ENCODE assay signal across 1 cellular context in the genomic region with DNA sequence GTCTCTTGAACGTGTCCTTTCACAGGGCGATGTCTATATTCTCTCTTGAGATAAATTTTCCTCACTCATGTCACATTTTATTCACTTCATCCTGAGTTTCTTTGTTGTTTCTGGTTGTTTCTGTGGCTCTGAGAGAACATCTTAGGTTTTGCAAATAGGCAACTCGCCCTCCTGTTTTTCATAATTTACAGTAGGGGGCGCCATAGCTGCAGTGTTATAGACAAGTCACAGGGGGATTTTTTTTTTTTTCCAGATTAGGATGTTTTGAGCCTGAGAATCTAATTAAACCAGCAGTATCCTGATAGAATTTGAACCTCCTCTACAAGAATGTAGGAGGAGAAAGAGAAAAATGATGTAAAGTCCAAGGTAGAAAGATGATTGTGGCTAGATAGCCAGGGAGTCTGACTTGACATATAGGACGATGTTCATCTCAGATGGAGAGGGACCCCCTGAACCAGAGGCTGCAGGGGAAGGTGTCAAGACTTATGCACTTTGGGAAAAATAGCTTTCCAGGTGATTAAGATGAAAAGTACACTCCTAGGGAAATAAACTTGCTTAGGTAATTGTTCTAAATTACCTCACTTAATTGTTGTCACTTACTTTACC.
TF ChIP-seq lines count a peak whose summit lies in the region.

No MANE protein-coding gene starts in this region.

TF ChIP-seq in WTC11, 78 proteins besides CTCF, POLR2A, EP300 and RAD21 (continued from another document):
- TF ChIP-seq, protein P1, sequence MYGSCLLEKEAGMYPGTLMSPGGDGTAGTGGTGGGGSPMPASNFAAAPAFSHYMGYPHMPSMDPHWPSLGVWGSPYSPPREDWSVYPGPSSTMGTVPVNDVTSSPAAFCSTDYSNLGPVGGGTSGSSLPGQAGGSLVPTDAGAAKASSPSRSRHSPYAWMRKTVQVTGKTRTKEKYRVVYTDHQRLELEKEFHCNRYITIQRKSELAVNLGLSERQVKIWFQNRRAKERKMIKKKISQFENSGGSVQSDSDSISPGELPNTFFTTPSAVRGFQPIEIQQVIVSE (CRISPR knock-in tag; IDR thresholded peaks at IDR 0.05; ENCODE audit: borderline replicate concordance): no peak
- no peak for TF ChIP-seq IRF2 (CRISPR knock-in tag; IDR thresholded peaks at IDR 0.05; ENCODE audit: borderline replicate concordance, low read depth)
